ENCODE assay signal across 22 cellular contexts in genomic region chr11:84164722-84165121, GRCh38.
"Had no signal": no experiment of that assay in that cellular context is flagged by ENCODE, and none has a peak within 500 bp of the region (broad histone marks: within the 10 kb centered on the region; RNA-seq: fewer than 3 reads in every experiment).

No MANE protein-coding gene starts in this region.

- ATAC-seq: activated T-cell treated with anti-CD3 and anti-CD28 coated beads, Interleukin-2, amount 50 U/mL, for 72 hours; gastrocnemius medialis; heart left ventricle; right cardiac atrium had no signal

- H3K36me3 ChIP-seq: brain microvascular endothelial cell, gastrocnemius medialis, heart left ventricle had no signal

- H3K27ac Mint-ChIP-seq: activated CD4-positive, alpha-beta T cell treated with anti-CD3 and anti-CD28 coated beads, Interleukin-2, amount 10 ng/mL, durations not matched to agents 7 days and 5 days; activated naive CD8-positive, alpha-beta T cell; activated T-cell treated with anti-CD3 and anti-CD28 coated beads, Interleukin-2, amount 50 U/mL, for 72 hours; immature natural killer cell; naive B cell; T-helper 2 cell treated with Interferon-gamma antibody and Interleukin-4, amounts not matched to agents 5 μg/mL and 100 μg/mL, for 36 hours had no signal

- H3K36me3 Mint-ChIP-seq: activated naive CD8-positive, alpha-beta T cell; immature natural killer cell; naive B cell had no signal

- H3K27me3 ChIP-seq: brain microvascular endothelial cell, gastrocnemius medialis, heart left ventricle had no signal

- H3K4me3 ChIP-seq: coronary artery, gastrocnemius medialis, heart left ventricle, lung, skin epidermis had no signal

- H3K27me3 Mint-ChIP-seq: activated CD4-positive, alpha-beta T cell treated with anti-CD3 and anti-CD28 coated beads, Interleukin-2, amount 10 ng/mL, durations not matched to agents 7 days and 5 days; activated naive CD8-positive, alpha-beta T cell; central memory CD8-positive, alpha-beta T cell; naive B cell had no signal

- H3K4me1 ChIP-seq: gastrocnemius medialis, heart left ventricle had no signal

- H3K4me3 Mint-ChIP-seq: activated CD4-positive, alpha-beta T cell treated with anti-CD3 and anti-CD28 coated beads, Interleukin-2, amount 10 ng/mL, durations not matched to agents 7 days and 5 days; activated naive CD8-positive, alpha-beta T cell; activated T-cell treated with anti-CD3 and anti-CD28 coated beads, Interleukin-2, amount 50 U/mL, for 72 hours; central memory CD8-positive, alpha-beta T cell; immature natural killer cell; naive B cell; T-helper 2 cell treated with Interferon-gamma antibody and Interleukin-4, amounts not matched to agents 5 μg/mL and 100 μg/mL, for 36 hours had no signal

- H3K27ac ChIP-seq: brain microvascular endothelial cell, coronary artery, gastrocnemius medialis, heart left ventricle, skin epidermis had no signal

- H3K4me1 Mint-ChIP-seq: activated CD4-positive, alpha-beta T cell treated with anti-CD3 and anti-CD28 coated beads, Interleukin-2, amount 10 ng/mL, durations not matched to agents 7 days and 5 days; central memory CD8-positive, alpha-beta T cell; immature natural killer cell; naive B cell had no signal

- H3K9me3 ChIP-seq: gastrocnemius medialis had no signal

- DNase-seq: activated CD4-positive, alpha-beta T cell treated with anti-CD3 and anti-CD28 coated beads, Interleukin-2, amount 10 ng/mL, durations not matched to agents 7 days and 5 days; activated CD8-positive, alpha-beta memory T cell treated with anti-CD3 and anti-CD28 coated beads, Interleukin-2, amount 50 U/mL, for 48 hours; activated gamma-delta T cell; activated T-cell treated with anti-CD3 and anti-CD28 coated beads, Interleukin-2, amount 50 U/mL, for 72 hours; amniotic stem cell; brain microvascular endothelial cell; effector CD4-positive, alpha-beta T cell; gastrocnemius medialis; heart left ventricle; immature natural killer cell; naive B cell; right cardiac atrium; stimulated activated CD4-positive, alpha-beta T cell treated with anti-CD3 and anti-CD28 coated beads, Interleukin-4, amount 100 ng/mL, for 24 hours; stimulated activated naive CD4-positive, alpha-beta T cell; substantia nigra; trophoblast cell had no signal
